ENCODE assay signal across 24 cellular contexts in the genomic region with DNA sequence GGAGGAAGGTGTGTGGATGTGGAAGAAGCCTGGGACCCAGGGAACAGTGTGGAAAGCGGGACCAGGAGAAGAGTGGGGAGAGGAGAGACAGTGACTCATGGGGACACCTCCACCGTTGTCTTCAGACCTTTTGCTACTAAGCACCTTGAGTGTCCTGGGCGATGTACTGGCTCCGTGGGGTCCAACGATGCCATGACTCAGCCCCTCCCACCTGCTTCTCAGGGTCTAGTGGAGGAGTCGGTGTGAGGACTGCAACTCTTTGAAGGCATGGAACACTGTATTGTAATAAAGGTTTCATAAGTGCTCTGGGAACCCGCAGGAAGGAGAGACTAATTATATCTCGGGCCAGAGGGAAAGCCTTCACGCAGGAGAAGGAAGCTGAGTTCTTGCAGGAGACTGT.
"Had no signal": no experiment of that assay in that cellular context is flagged by ENCODE, and none has a peak within 500 bp of the region (broad histone marks: within the 10 kb centered on the region; RNA-seq: fewer than 3 reads in every experiment).

No MANE protein-coding gene starts in this region.

- H3K4me1 ChIP-seq: psoas muscle had no signal

- H3K27ac ChIP-seq: coronary artery, epithelial cell of prostate, esophagus squamous epithelium, gastroesophageal sphincter, hepatocyte, psoas muscle, stomach, thoracic aorta, transverse colon had no signal

- ATAC-seq: gastroesophageal sphincter; left colon; mucosa of descending colon; naive thymus-derived CD8-positive, alpha-beta T cell; psoas muscle had no signal

- H3K4me3 ChIP-seq: coronary artery, esophagus squamous epithelium, gastroesophageal sphincter, hepatocyte, mucosa of descending colon, psoas muscle, stomach, thoracic aorta, transverse colon had no signal

- DNase-seq: central memory CD4-positive, alpha-beta T cell; effector CD8-positive, alpha-beta T cell; esophagus squamous epithelium; foreskin fibroblast; glutamatergic neuron; kidney; left colon; mammary epithelial cell; mucosa of descending colon; naive thymus-derived CD8-positive, alpha-beta T cell; occipital lobe; psoas muscle; retina; small intestine; stimulated activated CD4-positive, alpha-beta T cell treated with anti-CD3 and anti-CD28 coated beads, Interleukin-12 subunit alpha, Interleukin-12 subunit beta, amount 100 ng/mL, for 4 hours; stimulated activated naive CD4-positive, alpha-beta T cell; stomach; substantia nigra; transverse colon had no signal

- H3K27me3 ChIP-seq: esophagus squamous epithelium, gastroesophageal sphincter, hepatocyte, stomach, transverse colon had no signal

- H3K36me3 ChIP-seq: esophagus squamous epithelium, gastroesophageal sphincter, stomach, thoracic aorta, transverse colon had no signal

- H3K9me3 ChIP-seq: esophagus squamous epithelium, gastroesophageal sphincter, mucosa of descending colon, psoas muscle, stomach, thoracic aorta, transverse colon had no signal
